Comparison of ENCODE assay signal across 10 cellular contexts in genomic region chr10:103676851-103677417, GRCh38.
DNase-seq lines count a peak whose midpoint lies in the region; ATAC-seq, FAIRE-seq and TF ChIP-seq lines count a peak whose summit lies in the region.
"Had no signal": no experiment of that assay in that cellular context is flagged by ENCODE, and none has a peak within 500 bp of the region (broad histone marks: within the 10 kb centered on the region; RNA-seq: fewer than 3 reads in every experiment).

No MANE protein-coding gene starts in this region.

- no peaks in the 10 kb centered on the region for H3K9me3 Mint-ChIP-seq in activated T-cell treated with anti-CD3 and anti-CD28 coated beads, Interleukin-2, amount 50 U/mL, for 24 hours
- no peaks in the 10 kb centered on the region for H3K9me3 Mint-ChIP-seq in activated T-cell treated with anti-CD3 and anti-CD28 coated beads, Interleukin-2, amount 50 U/mL, for 72 hours
- H3K9me3 Mint-ChIP-seq in endothelial cell (ENCODE audit: unreplicated experiment) = no peaks in the 10 kb centered on the region
- no peaks in the 10 kb centered on the region for H3K9me3 Mint-ChIP-seq in naive B cell
- no peaks in the 10 kb centered on the region for H3K9me3 Mint-ChIP-seq in activated CD8-positive, alpha-beta T cell treated with anti-CD3 and anti-CD28 coated beads, Interleukin-2, amount 10 ng/mL, durations not matched to agents 7 days and 5 days (ENCODE audit: insufficient read depth)

- H3K4me3 Mint-ChIP-seq in activated T-cell treated with anti-CD3 and anti-CD28 coated beads, Interleukin-2, amount 50 U/mL, for 24 hours = no peak overlapping the region
- no peak overlapping the region for H3K4me3 Mint-ChIP-seq in activated T-cell treated with anti-CD3 and anti-CD28 coated beads, Interleukin-2, amount 50 U/mL, for 72 hours
- peak overlapping the region; percentile 51 for H3K4me3 Mint-ChIP-seq in endothelial cell (ENCODE audit: unreplicated experiment)
- peak overlapping the region in 1 of 8 donors; percentile 37 for H3K4me3 Mint-ChIP-seq in naive B cell
- no peak overlapping the region for H3K4me3 Mint-ChIP-seq in activated CD8-positive, alpha-beta T cell treated with anti-CD3 and anti-CD28 coated beads, Interleukin-2, amount 10 ng/mL, durations not matched to agents 7 days and 5 days

- FAIRE-seq in urothelium cell line (lab: Jason Lieb, UNC) = no peak

- no peak for TF ChIP-seq CTCF in endothelial cell (IDR thresholded peaks at IDR 0.05; ENCODE audit: unreplicated experiment)

- no peak for DNase-seq in activated T-cell treated with anti-CD3 and anti-CD28 coated beads, Interleukin-2, amount 50 U/mL, for 24 hours
- no peak for DNase-seq in activated T-cell treated with anti-CD3 and anti-CD28 coated beads, Interleukin-2, amount 50 U/mL, for 72 hours
- DNase-seq in endothelial cell (ENCODE audit: low spot score) (no peak), naive B cell (no peak), urothelium cell line (ENCODE audit: low spot score) (peak; percentile 78), cerebellar cortex (ENCODE audit: low spot score) (no peak)
- no peak for DNase-seq in activated CD8-positive, alpha-beta memory T cell treated with anti-CD3 and anti-CD28 coated beads, Interleukin-2, amount 50 U/mL, for 4 hours
- DNase-seq in activated CD8-positive, alpha-beta T cell treated with anti-CD3 and anti-CD28 coated beads, Interleukin-2, amount 10 ng/mL, durations not matched to agents 7 days and 5 days = no peak
- DNase-seq: BE2C; NK-92 treated with Interleukin-12 subunit alpha and Interleukin-12 subunit beta, amount 100 ng/mL, for 24 hours had no signal

- POLR2A ChIA-PET in activated CD8-positive, alpha-beta T cell treated with anti-CD3 and anti-CD28 coated beads, Interleukin-2, amount 10 ng/mL, durations not matched to agents 7 days and 5 days (lab: Charles Lee) = no interaction called here

- CTCF ChIA-PET in activated CD8-positive, alpha-beta T cell treated with anti-CD3 and anti-CD28 coated beads, Interleukin-2, amount 10 ng/mL, durations not matched to agents 7 days and 5 days (lab: Charles Lee) = interaction anchor here (1.2 kb wide), 1 partner anchor 9 kb away, joined by 5 read pairs; no protein-coding TSS in a partner anchor

- peaks cover 20% of the 10 kb centered on the region for H3K4me1 Mint-ChIP-seq in activated T-cell treated with anti-CD3 and anti-CD28 coated beads, Interleukin-2, amount 50 U/mL, for 24 hours (ENCODE audit: low read depth)
- peaks cover 23% of the 10 kb centered on the region for H3K4me1 Mint-ChIP-seq in activated T-cell treated with anti-CD3 and anti-CD28 coated beads, Interleukin-2, amount 50 U/mL, for 72 hours (ENCODE audit: low read depth)
- H3K4me1 Mint-ChIP-seq in endothelial cell (ENCODE audit: unreplicated experiment) (peaks cover 2% of the 10 kb centered on the region), naive B cell (peaks cover 18 to 29% (median 20%) of the 10 kb centered on the region in 3 donors)
- H3K4me1 Mint-ChIP-seq in activated CD8-positive, alpha-beta T cell treated with anti-CD3 and anti-CD28 coated beads, Interleukin-2, amount 10 ng/mL, durations not matched to agents 7 days and 5 days (ENCODE audit: low read depth) = peaks cover 13% of the 10 kb centered on the region

- H3K36me3 Mint-ChIP-seq in activated T-cell treated with anti-CD3 and anti-CD28 coated beads, Interleukin-2, amount 50 U/mL, for 24 hours (ENCODE audit: low read depth) = no peaks in the 10 kb centered on the region
- H3K36me3 Mint-ChIP-seq in activated T-cell treated with anti-CD3 and anti-CD28 coated beads, Interleukin-2, amount 50 U/mL, for 72 hours (ENCODE audit: insufficient read depth in 2 of 2) = no peaks in the 10 kb centered on the region
- H3K36me3 Mint-ChIP-seq in endothelial cell (ENCODE audit: low read depth, unreplicated experiment) = peaks cover 7% of the 10 kb centered on the region
- H3K36me3 Mint-ChIP-seq in naive B cell = no peaks in the 10 kb centered on the region
- no peaks in the 10 kb centered on the region for H3K36me3 Mint-ChIP-seq in activated CD8-positive, alpha-beta T cell treated with anti-CD3 and anti-CD28 coated beads, Interleukin-2, amount 10 ng/mL, durations not matched to agents 7 days and 5 days (ENCODE audit: low read depth)

- peak overlapping the region; percentile 47 for H3K27ac Mint-ChIP-seq in activated T-cell treated with anti-CD3 and anti-CD28 coated beads, Interleukin-2, amount 50 U/mL, for 24 hours
- no peak overlapping the region for H3K27ac Mint-ChIP-seq in activated T-cell treated with anti-CD3 and anti-CD28 coated beads, Interleukin-2, amount 50 U/mL, for 72 hours
- H3K27ac Mint-ChIP-seq in endothelial cell (ENCODE audit: unreplicated experiment) (no peak overlapping the region), naive B cell (peak overlapping the region; percentile 96 to 100 (median 97))
- no peak overlapping the region for H3K27ac Mint-ChIP-seq in activated CD8-positive, alpha-beta T cell treated with anti-CD3 and anti-CD28 coated beads, Interleukin-2, amount 10 ng/mL, durations not matched to agents 7 days and 5 days

- no peaks in the 10 kb centered on the region for H3K27me3 Mint-ChIP-seq in activated T-cell treated with anti-CD3 and anti-CD28 coated beads, Interleukin-2, amount 50 U/mL, for 24 hours
- H3K27me3 Mint-ChIP-seq in activated T-cell treated with anti-CD3 and anti-CD28 coated beads, Interleukin-2, amount 50 U/mL, for 72 hours (ENCODE audit: low read depth) = no peaks in the 10 kb centered on the region
- H3K27me3 Mint-ChIP-seq in endothelial cell (ENCODE audit: unreplicated experiment) (peaks cover 2% of the 10 kb centered on the region), naive B cell (no peaks in the 10 kb centered on the region)
- no peaks in the 10 kb centered on the region for H3K27me3 Mint-ChIP-seq in activated CD8-positive, alpha-beta T cell treated with anti-CD3 and anti-CD28 coated beads, Interleukin-2, amount 10 ng/mL, durations not matched to agents 7 days and 5 days (ENCODE audit: low read depth)

- ATAC-seq in activated T-cell treated with anti-CD3 and anti-CD28 coated beads, Interleukin-2, amount 50 U/mL, for 72 hours (replicated peaks in 1 of 2) = no peak
- ATAC-seq in naive B cell (ENCODE audit: low read depth in 2 of 2) = no peak
- no peak for ATAC-seq in activated CD8-positive, alpha-beta T cell treated with anti-CD3 and anti-CD28 coated beads, Interleukin-2, amount 10 ng/mL, durations not matched to agents 7 days and 5 days

Comparison
In these comparisons a context has a peak if more than half of its experiments do, and no peak if none do; other contexts are left out.
1. H3K27ac Mint-ChIP-seq: peak in activated T-cell treated with anti-CD3 and anti-CD28 coated beads, Interleukin-2, amount 50 U/mL, for 24 hours (single experiment) and naive B cell (6 of 6); none in activated T-cell treated with anti-CD3 and anti-CD28 coated beads, Interleukin-2, amount 50 U/mL, for 72 hours (single experiment), endothelial cell (single experiment) and activated CD8-positive, alpha-beta T cell treated with anti-CD3 and anti-CD28 coated beads, Interleukin-2, amount 10 ng/mL, durations not matched to agents 7 days and 5 days (single experiment).